Comparison of ENCODE assay signal across 2 cellular contexts in genomic region chr20:53623454-53624206, GRCh38.
TF ChIP-seq lines count a peak whose summit lies in the region.

No MANE protein-coding gene starts in this region.

TF ChIP-seq in GM23338, 12 proteins besides CTCF, POLR2A, EP300 and RAD21 (continued from another document):
- TF ChIP-seq, protein P1, sequence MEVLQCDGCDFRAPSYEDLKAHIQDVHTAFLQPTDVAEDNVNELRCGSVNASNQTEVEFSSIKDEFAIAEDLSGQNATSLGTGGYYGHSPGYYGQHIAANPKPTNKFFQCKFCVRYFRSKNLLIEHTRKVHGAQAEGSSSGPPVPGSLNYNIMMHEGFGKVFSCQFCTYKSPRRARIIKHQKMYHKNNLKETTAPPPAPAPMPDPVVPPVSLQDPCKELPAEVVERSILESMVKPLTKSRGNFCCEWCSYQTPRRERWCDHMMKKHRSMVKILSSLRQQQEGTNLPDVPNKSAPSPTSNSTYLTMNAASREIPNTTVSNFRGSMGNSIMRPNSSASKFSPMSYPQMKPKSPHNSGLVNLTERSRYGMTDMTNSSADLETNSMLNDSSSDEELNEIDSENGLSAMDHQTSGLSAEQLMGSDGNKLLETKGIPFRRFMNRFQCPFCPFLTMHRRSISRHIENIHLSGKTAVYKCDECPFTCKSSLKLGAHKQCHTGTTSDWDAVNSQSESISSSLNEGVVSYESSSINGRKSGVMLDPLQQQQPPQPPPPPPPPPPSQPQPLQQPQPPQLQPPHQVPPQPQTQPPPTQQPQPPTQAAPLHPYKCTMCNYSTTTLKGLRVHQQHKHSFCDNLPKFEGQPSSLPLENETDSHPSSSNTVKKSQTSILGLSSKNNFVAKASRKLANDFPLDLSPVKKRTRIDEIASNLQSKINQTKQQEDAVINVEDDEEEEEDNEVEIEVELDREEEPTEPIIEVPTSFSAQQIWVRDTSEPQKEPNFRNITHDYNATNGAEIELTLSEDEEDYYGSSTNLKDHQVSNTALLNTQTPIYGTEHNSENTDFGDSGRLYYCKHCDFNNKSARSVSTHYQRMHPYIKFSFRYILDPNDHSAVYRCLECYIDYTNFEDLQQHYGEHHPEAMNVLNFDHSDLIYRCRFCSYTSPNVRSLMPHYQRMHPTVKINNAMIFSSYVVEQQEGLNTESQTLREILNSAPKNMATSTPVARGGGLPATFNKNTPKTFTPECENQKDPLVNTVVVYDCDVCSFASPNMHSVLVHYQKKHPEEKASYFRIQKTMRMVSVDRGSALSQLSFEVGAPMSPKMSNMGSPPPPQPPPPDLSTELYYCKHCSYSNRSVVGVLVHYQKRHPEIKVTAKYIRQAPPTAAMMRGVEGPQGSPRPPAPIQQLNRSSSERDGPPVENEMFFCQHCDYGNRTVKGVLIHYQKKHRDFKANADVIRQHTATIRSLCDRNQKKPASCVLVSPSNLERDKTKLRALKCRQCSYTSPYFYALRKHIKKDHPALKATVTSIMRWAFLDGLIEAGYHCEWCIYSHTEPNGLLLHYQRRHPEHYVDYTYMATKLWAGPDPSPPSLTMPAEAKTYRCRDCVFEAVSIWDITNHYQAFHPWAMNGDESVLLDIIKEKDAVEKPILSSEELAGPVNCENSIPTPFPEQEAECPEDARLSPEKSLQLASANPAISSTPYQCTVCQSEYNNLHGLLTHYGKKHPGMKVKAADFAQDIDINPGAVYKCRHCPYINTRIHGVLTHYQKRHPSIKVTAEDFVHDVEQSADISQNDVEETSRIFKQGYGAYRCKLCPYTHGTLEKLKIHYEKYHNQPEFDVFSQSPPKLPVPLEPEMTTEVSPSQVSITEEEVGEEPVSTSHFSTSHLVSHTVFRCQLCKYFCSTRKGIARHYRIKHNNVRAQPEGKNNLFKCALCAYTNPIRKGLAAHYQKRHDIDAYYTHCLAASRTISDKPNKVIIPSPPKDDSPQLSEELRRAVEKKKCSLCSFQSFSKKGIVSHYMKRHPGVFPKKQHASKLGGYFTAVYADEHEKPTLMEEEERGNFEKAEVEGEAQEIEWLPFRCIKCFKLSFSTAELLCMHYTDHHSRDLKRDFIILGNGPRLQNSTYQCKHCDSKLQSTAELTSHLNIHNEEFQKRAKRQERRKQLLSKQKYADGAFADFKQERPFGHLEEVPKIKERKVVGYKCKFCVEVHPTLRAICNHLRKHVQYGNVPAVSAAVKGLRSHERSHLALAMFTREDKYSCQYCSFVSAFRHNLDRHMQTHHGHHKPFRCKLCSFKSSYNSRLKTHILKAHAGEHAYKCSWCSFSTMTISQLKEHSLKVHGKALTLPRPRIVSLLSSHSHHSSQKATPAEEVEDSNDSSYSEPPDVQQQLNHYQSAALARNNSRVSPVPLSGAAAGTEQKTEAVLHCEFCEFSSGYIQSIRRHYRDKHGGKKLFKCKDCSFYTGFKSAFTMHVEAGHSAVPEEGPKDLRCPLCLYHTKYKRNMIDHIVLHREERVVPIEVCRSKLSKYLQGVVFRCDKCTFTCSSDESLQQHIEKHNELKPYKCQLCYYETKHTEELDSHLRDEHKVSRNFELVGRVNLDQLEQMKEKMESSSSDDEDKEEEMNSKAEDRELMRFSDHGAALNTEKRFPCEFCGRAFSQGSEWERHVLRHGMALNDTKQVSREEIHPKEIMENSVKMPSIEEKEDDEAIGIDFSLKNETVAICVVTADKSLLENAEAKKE (CRISPR knock-in tag; IDR thresholded peaks at IDR 0.05) = no peak
- no peak for TF ChIP-seq EZH2 (IDR thresholded peaks at IDR 0.05; ENCODE audit: low read depth, unreplicated experiment)

TF ChIP-seq in H1, 55 proteins besides CTCF, POLR2A, EP300 and RAD21 (continued from another document):
- TF ChIP-seq RNF2 (IDR thresholded peaks at IDR 0.05; ENCODE audit: borderline replicate concordance, low read depth, low read length, missing control alignments, poor library complexity, severe bottlenecking) (no peak), POU5F1 (IDR thresholded peaks at IDR 0.05; ENCODE audit: low read depth, low read length) (no peak), TAF1 (IDR thresholded peaks at IDR 0.05; ENCODE audit: low read depth, low read length) (peak; percentile 75), NRF1 (IDR thresholded peaks at IDR 0.05; ENCODE audit: low read depth, low read length) (no peak), SIRT6 (IDR thresholded peaks at IDR 0.05; ENCODE audit: low read length) (no peak), SP4 (IDR thresholded peaks at IDR 0.05; ENCODE audit: low read length) (no peak), ASH2L (IDR thresholded peaks at IDR 0.05; ENCODE audit: low read length) (peak; percentile 85), EGR1 (IDR thresholded peaks at IDR 0.05; ENCODE audit: borderline replicate concordance, low read depth, low read length) (no peak), SP2 (IDR thresholded peaks at IDR 0.05; ENCODE audit: low read length) (no peak), TBP (IDR thresholded peaks at IDR 0.05; ENCODE audit: low read depth, low read length) (no peak), YY1 (IDR thresholded peaks at IDR 0.05; ENCODE audit: low read depth, low read length) (peak; percentile 87), SAP30 (IDR thresholded peaks at IDR 0.05; ENCODE audit: insufficient read depth, insufficient replicate concordance, low read length) (no peak), HDAC2 (IDR thresholded peaks at IDR 0.05; ENCODE audit: borderline replicate concordance in 1 of 2, low read depth in 2 of 2, low read length in 2 of 2) (no peak), ATF3 (IDR thresholded peaks at IDR 0.05; ENCODE audit: insufficient read depth, low read depth, low read length) (no peak)
- TF ChIP-seq, protein P2, sequence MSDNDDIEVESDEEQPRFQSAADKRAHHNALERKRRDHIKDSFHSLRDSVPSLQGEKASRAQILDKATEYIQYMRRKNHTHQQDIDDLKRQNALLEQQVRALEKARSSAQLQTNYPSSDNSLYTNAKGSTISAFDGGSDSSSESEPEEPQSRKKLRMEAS (IDR thresholded peaks at IDR 0.05) = peak; percentile 77
